Comparison of ENCODE assay signal across 8 cellular contexts in genomic region chr17:75525806-75526554, GRCh38. TPM values are rescaled to one million over a fixed set of nuclear protein-coding genes. Genes with fewer than 3 reads are reported as not detected.
DNase-seq lines count a peak whose midpoint lies in the region; ATAC-seq, FAIRE-seq and TF ChIP-seq lines count a peak whose summit lies in the region.

No MANE protein-coding gene starts in this region.

- H3K4me3 ChIP-seq in HFF-Myc (replicated peaks; ENCODE audit: low read depth, low read length): peak overlapping the region; percentile 28; the same call in 1 of the 2 replicates
- peak overlapping the region; percentile 63 to 78 (median 77) for H3K4me3 ChIP-seq in keratinocyte (ENCODE audit: control insufficient read depth in 2 of 3, extremely low read depth in 1 of 3, insufficient read depth in 2 of 3, low read depth in 1 of 3, low read length in 3 of 3)
- peak overlapping the region; percentile 63 for H3K4me3 ChIP-seq in suprapubic skin

- dilution Hi-C loops in keratinocyte (cut with MboI; ENCODE audit: extremely low pct_ligation_motif_present, low sequenced_read_pairs): no loop called here

- H3K4me3 Mint-ChIP-seq in activated T-helper 17 cell treated with anti-CD3 and anti-CD28 coated beads, Interleukin-2, amount 50 U/mL, for 72 hours: peak overlapping the region; percentile 77

- no peak overlapping the region for H3K27ac Mint-ChIP-seq in activated T-helper 17 cell treated with anti-CD3 and anti-CD28 coated beads, Interleukin-2, amount 50 U/mL, for 72 hours

- H3K27me3 ChIP-seq in keratinocyte (ENCODE audit: control insufficient read depth, extremely low read depth, insufficient read depth, low read length) (no peaks in the 10 kb centered on the region), suprapubic skin (no peaks in the 10 kb centered on the region)

- no peaks in the 10 kb centered on the region for H3K9me3 Mint-ChIP-seq in activated T-helper 17 cell treated with anti-CD3 and anti-CD28 coated beads, Interleukin-2, amount 50 U/mL, for 72 hours

- no peak for TF ChIP-seq CTCF in HFF-Myc (IDR thresholded peaks at IDR 0.05; ENCODE audit: low read depth, low read length, missing control alignments)
- TF ChIP-seq CTCF in keratinocyte (optimal IDR thresholded peaks at IDR 0.05 in 1 of 3, IDR thresholded peaks at IDR 0.05 in 1 of 3, conservative IDR thresholded peaks at IDR 0.05 in 1 of 3; ENCODE audit: extremely low read depth in 1 of 3, insufficient read depth in 2 of 3, low read length in 3 of 3): no peak
- no peak for TF ChIP-seq CTCF in suprapubic skin (IDR thresholded peaks at IDR 0.05)

- peak; percentile 46 for DNase-seq in COR-L47 (lab: John Stamatoyannopoulos, UW)
- DNase-seq in HFF-Myc (ENCODE audit: extremely low read depth, low read depth): no peak
- DNase-seq in keratinocyte (ENCODE audit: low read depth, low spot score): no peak
- no peak for DNase-seq in suprapubic skin (ENCODE audit: low spot score in 2 of 2)
- DNase-seq in stimulated activated CD4-positive, alpha-beta T cell treated with anti-CD3 and anti-CD28 coated beads, Interleukin-4, amount 100 ng/mL, for 4 hours: no peak
- no peak for DNase-seq in GF-D8 (lab: John Stamatoyannopoulos, UW)
- no peak for DNase-seq in epidermal melanocyte (ENCODE audit: insufficient read length, low spot score)

- no peaks in the 10 kb centered on the region for H4K20me1 ChIP-seq in keratinocyte (ENCODE audit: control insufficient read depth, extremely low read depth, insufficient read depth, low read length)

- peak overlapping the region; percentile 63 for H3K9ac ChIP-seq in keratinocyte (ENCODE audit: control insufficient read depth, extremely low read depth, insufficient read depth, low read length)

- TF ChIP-seq POLR2A in suprapubic skin (IDR thresholded peaks at IDR 0.05): peak in 1 of 2 donors; percentile 55

- H3K9me3 ChIP-seq in keratinocyte (ENCODE audit: control insufficient read depth, low read depth, low read length): no peaks in the 10 kb centered on the region
- no peaks in the 10 kb centered on the region for H3K9me3 ChIP-seq in suprapubic skin

- H2AFZ ChIP-seq in keratinocyte (ENCODE audit: control insufficient read depth, low read length): peak overlapping the region; percentile 60

- H3K4me1 ChIP-seq in keratinocyte (ENCODE audit: control insufficient read depth, extremely low read depth, insufficient read depth, low read length) (peaks cover 9% of the 10 kb centered on the region), suprapubic skin (peaks cover 24% of the 10 kb centered on the region)

- H3K36me3 Mint-ChIP-seq in activated T-helper 17 cell treated with anti-CD3 and anti-CD28 coated beads, Interleukin-2, amount 50 U/mL, for 72 hours (ENCODE audit: low read depth): peaks cover 19% of the 10 kb centered on the region

- H3K27me3 Mint-ChIP-seq in activated T-helper 17 cell treated with anti-CD3 and anti-CD28 coated beads, Interleukin-2, amount 50 U/mL, for 72 hours: no peaks in the 10 kb centered on the region

- no peaks in the 10 kb centered on the region for H3K79me2 ChIP-seq in keratinocyte (ENCODE audit: control insufficient read depth, insufficient read depth, low read length)

- no peaks in the 10 kb centered on the region for H3K4me1 Mint-ChIP-seq in activated T-helper 17 cell treated with anti-CD3 and anti-CD28 coated beads, Interleukin-2, amount 50 U/mL, for 72 hours

- peak; percentile 32 for ATAC-seq in activated T-helper 17 cell treated with anti-CD3 and anti-CD28 coated beads, Interleukin-2, amount 50 U/mL, for 72 hours (replicated peaks)

- H3K36me3 ChIP-seq in keratinocyte (ENCODE audit: control insufficient read depth in 2 of 2, extremely low read depth in 1 of 2, insufficient read depth in 2 of 2, low read length in 2 of 2): peaks cover 7 to 11% of the 10 kb centered on the region in 2 experiments
- H3K36me3 ChIP-seq in suprapubic skin: peaks cover 12% of the 10 kb centered on the region

- H3K27ac ChIP-seq in keratinocyte (ENCODE audit: control insufficient read depth, insufficient read depth, low read length) (no peak overlapping the region), suprapubic skin (peak overlapping the region; percentile 86)

- no peak for TF ChIP-seq EP300 in suprapubic skin (IDR thresholded peaks at IDR 0.05)

- peak overlapping the region; percentile 97 for H3K4me2 ChIP-seq in keratinocyte (ENCODE audit: control insufficient read depth, extremely low read depth, insufficient read depth, low read depth, low read length)

- no peaks in the 10 kb centered on the region for H3K9me1 ChIP-seq in keratinocyte (ENCODE audit: control insufficient read depth, extremely low read depth, insufficient read depth, low read length)

- 0% methylated on average over 3 of the region's 60 CpGs for WGBS in suprapubic skin

- no peak for FAIRE-seq in keratinocyte (lab: Jason Lieb, UNC)

RNA-seq across cellular contexts. Expression of gene LLGL2, which starts 0.5 kb away (rescaled TPM):
- 10 to 100 TPM; 16.7 to 24.1 TPM for total RNA-seq in activated T-helper 17 cell treated with anti-CD3 and anti-CD28 coated beads, Interleukin-2, amount 50 U/mL, for 72 hours
- 13.8 to 28.2 TPM (median 14.9 TPM) in 3 replicates for polyA plus RNA-seq in keratinocyte
- 43.5 TPM for polyA plus RNA-seq in keratinocyte (2011; ENCODE audit: low read depth)
- polyA plus RNA-seq in keratinocyte (2011; cell fraction: cytosol; rRNA removed): 10.1 and 19.5 TPM in 2 replicates
- polyA plus RNA-seq in keratinocyte (2011; cell fraction: nucleus; rRNA removed): 37.9 and 41.0 TPM in 2 replicates
- 20.6 and 59.9 TPM in 2 replicates for polyA plus RNA-seq in keratinocyte (2012; ENCODE audit: low replicate concordance)
- 16.4 to 19.0 TPM (median 16.5 TPM) in 3 replicates for polyA minus RNA-seq in keratinocyte
- 36.6 TPM for polyA minus RNA-seq in keratinocyte (2011; cell fraction: cytosol; rRNA and poly(A)+ RNA removed)
- polyA minus RNA-seq in keratinocyte (2011; cell fraction: nucleus; rRNA and poly(A)+ RNA removed): 23.8 and 27.2 TPM in 2 replicates
- 100 to 1,000 TPM in 1 of 4 donors, 10 to 100 TPM in 3; 75.3 to 114 (median 78.4) TPM for total RNA-seq in suprapubic skin

RNA-seq across cellular contexts. Expression of gene TSEN54, which starts 9.7 kb away (rescaled TPM):
- total RNA-seq in activated T-helper 17 cell treated with anti-CD3 and anti-CD28 coated beads, Interleukin-2, amount 50 U/mL, for 72 hours: 10 to 100 TPM; 25.3 to 46.4 TPM
- polyA plus RNA-seq in keratinocyte: 18.4 to 29.7 TPM (median 24.1 TPM) in 3 replicates
- polyA plus RNA-seq in keratinocyte (2011; ENCODE audit: low read depth): 10.7 TPM
- polyA plus RNA-seq in keratinocyte (2011; cell fraction: cytosol; rRNA removed): 11.6 and 14.6 TPM in 2 replicates
- 40.1 and 42.8 TPM in 2 replicates for polyA plus RNA-seq in keratinocyte (2011; cell fraction: nucleus; rRNA removed)
- 17.1 and 33.5 TPM in 2 replicates for polyA plus RNA-seq in keratinocyte (2012; ENCODE audit: low replicate concordance)
- polyA minus RNA-seq in keratinocyte: 20.7 to 30.3 TPM (median 30.3 TPM) in 3 replicates
- polyA minus RNA-seq in keratinocyte (2011; cell fraction: cytosol; rRNA and poly(A)+ RNA removed): 24.0 TPM
- 7.8 and 9.7 TPM in 2 replicates for polyA minus RNA-seq in keratinocyte (2011; cell fraction: nucleus; rRNA and poly(A)+ RNA removed)
- 10 to 100 TPM; 53.9 to 73.5 (median 62.9) TPM for total RNA-seq in suprapubic skin

RNA-seq across cellular contexts. Expression of gene CASKIN2, which starts 10.6 kb away (rescaled TPM):
- 1 to 10 TPM; 2.9 to 5.4 TPM for total RNA-seq in activated T-helper 17 cell treated with anti-CD3 and anti-CD28 coated beads, Interleukin-2, amount 50 U/mL, for 72 hours
- polyA plus RNA-seq in keratinocyte: 3.7 to 6.1 TPM (median 6.0 TPM) in 3 replicates
- 2.5 TPM for polyA plus RNA-seq in keratinocyte (2011; ENCODE audit: low read depth)
- polyA plus RNA-seq in keratinocyte (2011; cell fraction: cytosol; rRNA removed): 3.3 and 6.2 TPM in 2 replicates
- polyA plus RNA-seq in keratinocyte (2011; cell fraction: nucleus; rRNA removed): 13.5 and 15.8 TPM in 2 replicates
- 4.7 and 8.2 TPM in 2 replicates for polyA plus RNA-seq in keratinocyte (2012; ENCODE audit: low replicate concordance)
- 6.5 to 17.7 TPM (median 7.3 TPM) in 3 replicates for polyA minus RNA-seq in keratinocyte
- polyA minus RNA-seq in keratinocyte (2011; cell fraction: cytosol; rRNA and poly(A)+ RNA removed): 13.4 TPM
- polyA minus RNA-seq in keratinocyte (2011; cell fraction: nucleus; rRNA and poly(A)+ RNA removed): 12.1 TPM in 2 replicates
- total RNA-seq in suprapubic skin: 10 to 100 TPM; 18.7 to 25.1 (median 22.1) TPM
